ENCODE assay signal across 26 cellular contexts in the genomic region with DNA sequence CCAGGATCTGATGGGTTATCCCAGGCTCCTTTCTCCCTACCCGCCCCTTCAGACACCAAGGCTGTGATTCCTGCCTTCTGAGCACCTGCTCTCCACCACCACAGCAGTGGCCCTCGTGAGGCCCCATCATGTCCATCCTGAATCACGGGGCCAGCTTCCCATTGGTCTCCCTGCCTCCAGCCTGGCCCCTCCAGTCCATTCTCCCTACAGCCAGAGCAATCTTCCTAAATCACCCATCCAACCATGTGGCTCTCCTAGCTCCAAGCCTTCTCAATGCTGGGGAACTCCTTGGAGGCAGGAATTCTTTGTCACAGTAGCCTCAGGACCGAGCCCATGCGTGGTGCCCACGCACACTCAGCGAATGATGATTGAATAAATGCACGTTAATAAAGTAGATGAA. TPM values are rescaled to one million over a fixed set of nuclear protein-coding genes. Genes with fewer than 3 reads are reported as not detected.
DNase-seq lines count a peak whose midpoint lies in the region; ATAC-seq, FAIRE-seq and TF ChIP-seq lines count a peak whose summit lies in the region.
"Had no signal": no experiment of that assay in that cellular context is flagged by ENCODE, and none has a peak within 500 bp of the region (broad histone marks: within the 10 kb centered on the region; RNA-seq: fewer than 3 reads in every experiment).

No MANE protein-coding gene starts in this region.

- H3K14ac ChIP-seq in H1 (ENCODE audit: insufficient read length) (no peak overlapping the region), neuronal stem cell (ENCODE audit: low read length) (no peak overlapping the region)

- H2BK15ac ChIP-seq in H1 (ENCODE audit: low read length), result no peak overlapping the region
- no peak overlapping the region for H2BK15ac ChIP-seq in neuronal stem cell (ENCODE audit: low read length)

- no peak overlapping the region for H3K4me2 ChIP-seq in H1 (ENCODE audit: insufficient read depth in 1 of 2, low read depth in 2 of 2, low read length in 2 of 2)
- H3K4me2 ChIP-seq in neuronal stem cell (ENCODE audit: insufficient read depth, low read length, poor library complexity, severe bottlenecking), result no peak overlapping the region
- no peak overlapping the region for H3K4me2 ChIP-seq in mammary epithelial cell (ENCODE audit: insufficient read depth, low read depth, low read length)
- H3K4me2 ChIP-seq: BLaER1 had no signal

- H2BK5ac ChIP-seq in H1 (ENCODE audit: low read depth, low read length), result no peak overlapping the region
- no peak overlapping the region for H2BK5ac ChIP-seq in neuronal stem cell (ENCODE audit: low read length)

- no peak overlapping the region for H4K91ac ChIP-seq in H1 (replicated peaks; ENCODE audit: insufficient read length, low read length)
- H4K91ac ChIP-seq in neuronal stem cell (ENCODE audit: low read depth, low read length, poor library complexity), result no peak overlapping the region

- H3K18ac ChIP-seq in H1 (ENCODE audit: extremely low read depth, low read length) (no peak overlapping the region), neuronal stem cell (ENCODE audit: low read length) (peak overlapping the region; percentile 25)

- H4K8ac ChIP-seq in H1 (ENCODE audit: extremely low read depth, insufficient read depth, low read length), result peak overlapping the region; percentile 62; the same call in 1 of the 2 replicates
- H4K8ac ChIP-seq in neuronal stem cell (ENCODE audit: low read depth, low read length), result no peak overlapping the region

- no peak overlapping the region for H3K9ac ChIP-seq in H1 (replicated peaks in 1 of 4; ENCODE audit: extremely low read depth in 1 of 4, low read depth in 3 of 4, low read length in 3 of 4)
- H3K9ac ChIP-seq in neuronal stem cell (ENCODE audit: low read depth, low read length, poor library complexity), result no peak overlapping the region
- H3K9ac ChIP-seq in mammary epithelial cell (ENCODE audit: insufficient read depth, low read length), result no peak overlapping the region
- H3K9ac ChIP-seq: BLaER1 had no signal

- H2AFZ ChIP-seq in H1 (ENCODE audit: low read length), result no peak overlapping the region
- no peak overlapping the region for H2AFZ ChIP-seq in neuronal stem cell (ENCODE audit: low read length)
- H2AFZ ChIP-seq in mammary epithelial cell (ENCODE audit: low read depth, low read length), result no peak overlapping the region

- H3K23ac ChIP-seq in H1 (ENCODE audit: insufficient read length) (no peak overlapping the region), neuronal stem cell (ENCODE audit: low read depth, low read length, poor library complexity) (no peak overlapping the region)

- TF ChIP-seq RAD21 in H1 (IDR thresholded peaks at IDR 0.05 in 1 of 2, conservative IDR thresholded peaks at IDR 0.05 in 1 of 2; ENCODE audit: low read depth in 2 of 2, low read length in 2 of 2), result no peak

- intact Hi-C loops in mammary epithelial cell (cut with micrococcal nuclease), result no loop called here

- H3K79me1 ChIP-seq in H1 (ENCODE audit: low read depth, low read length) (no peaks in the 10 kb centered on the region), neuronal stem cell (ENCODE audit: low read depth, low read length) (no peaks in the 10 kb centered on the region)

- TF ChIP-seq POLR2A in H1 (IDR thresholded peaks at IDR 0.05; ENCODE audit: control extremely low read depth in 1 of 2, low read depth in 2 of 2, low read length in 2 of 2), result no peak

- POLR2A ChIA-PET in H1 (lab: Charles Lee; ENCODE audit: partially characterized antibody), result no interaction called here

- TF ChIP-seq EP300 in H1 (IDR thresholded peaks at IDR 0.05; ENCODE audit: borderline replicate concordance in 1 of 2, low read depth in 2 of 2, low read length in 2 of 2), result no peak

- no peak overlapping the region for H3K56ac ChIP-seq in H1 (replicated peaks; ENCODE audit: insufficient read length, low read depth, low read length)

- no peaks in the 10 kb centered on the region for H3K79me2 ChIP-seq in H1 (ENCODE audit: control insufficient read depth in 1 of 2, insufficient read depth in 2 of 2, low read length in 2 of 2)
- no peaks in the 10 kb centered on the region for H3K79me2 ChIP-seq in mammary epithelial cell (ENCODE audit: insufficient read depth, low read length)

- no peak overlapping the region for H3K4me3 ChIP-seq in H1 (ENCODE audit: extremely low read depth in 1 of 4, insufficient read depth in 2 of 4, low read depth in 3 of 4, low read length in 4 of 4)
- H3K4me3 ChIP-seq in neuronal stem cell (ENCODE audit: low read length in 2 of 2), result no peak overlapping the region
- H3K4me3 ChIP-seq in mammary epithelial cell (replicated peaks in 1 of 3; ENCODE audit: insufficient read depth in 1 of 3, low read depth in 2 of 3, low read length in 3 of 3), result no peak overlapping the region
- H3K4me3 ChIP-seq: BLaER1, GM12878 had no signal

- H2BK120ac ChIP-seq in H1 (replicated peaks; ENCODE audit: low read depth, low read length) (no peak overlapping the region), neuronal stem cell (ENCODE audit: low read depth, low read length) (no peak overlapping the region)

- dilution Hi-C loops in mammary epithelial cell (cut with HindIII; ENCODE audit: low sequenced_read_pairs), result no loop called here

- H4K20me1 ChIP-seq in H1 (replicated peaks in 1 of 2; ENCODE audit: control insufficient read depth in 1 of 2, insufficient read depth in 2 of 2, low read length in 2 of 2) (no peaks in the 10 kb centered on the region), mammary epithelial cell (ENCODE audit: insufficient read depth, low read length) (no peaks in the 10 kb centered on the region)
- H4K20me1 ChIP-seq: BLaER1 had no signal

- H3K9me3 ChIP-seq in H1 (ENCODE audit: insufficient read depth in 2 of 2, low read depth in 1 of 2, low read length in 1 of 2) (no peaks in the 10 kb centered on the region), neuronal stem cell (replicated peaks in 1 of 2; ENCODE audit: control insufficient read depth in 2 of 2, insufficient read depth in 1 of 2, low read depth in 1 of 2, low read length in 2 of 2) (peaks cover 0 to under 1% of the 10 kb centered on the region in 2 donors), mammary epithelial cell (replicated peaks; ENCODE audit: insufficient read depth, low read length) (peaks cover 1% of the 10 kb centered on the region)
- H3K9me3 ChIP-seq: BE2C had no signal

- no peak for ATAC-seq in HG02885 (IDR thresholded peaks at IDR 0.05; ENCODE audit: poor library complexity, unreplicated experiment)
- no peak for ATAC-seq in GM21390 (IDR thresholded peaks at IDR 0.05; ENCODE audit: unreplicated experiment)
- ATAC-seq: GM12878 had no signal

- H3K4me1 ChIP-seq in H1 (replicated peaks in 1 of 4; ENCODE audit: control insufficient read depth in 3 of 4, insufficient read depth in 4 of 4, low read length in 3 of 4), result no peaks in the 10 kb centered on the region
- no peaks in the 10 kb centered on the region for H3K4me1 ChIP-seq in neuronal stem cell (ENCODE audit: control insufficient read depth in 2 of 2, insufficient read depth in 1 of 2, low read depth in 1 of 2, low read length in 2 of 2)
- H3K4me1 ChIP-seq in mammary epithelial cell (ENCODE audit: insufficient read depth, low read length), result no peaks in the 10 kb centered on the region
- H3K4me1 ChIP-seq: BE2C had no signal

- H3K4ac ChIP-seq in H1 (replicated peaks; ENCODE audit: insufficient read length, low read depth, low read length), result no peak overlapping the region
- H3K4ac ChIP-seq in neuronal stem cell (ENCODE audit: low read length), result no peak overlapping the region

- H2BK12ac ChIP-seq in H1 (ENCODE audit: low read depth, low read length) (no peak overlapping the region), neuronal stem cell (ENCODE audit: low read length) (no peak overlapping the region)

- H2BK20ac ChIP-seq in H1 (ENCODE audit: low read length), result no peak overlapping the region

- BruUV-seq in mammary epithelial cell (replicated peaks; lab: Mats Ljungman, UMichigan), result no TSS peak

- H2AK5ac ChIP-seq in H1 (ENCODE audit: low read depth, low read length) (no peak overlapping the region), neuronal stem cell (ENCODE audit: low read depth, low read length) (no peak overlapping the region)

- H3K36me3 ChIP-seq in H1 (ENCODE audit: control insufficient read depth in 2 of 4, insufficient read depth in 4 of 4, low read length in 3 of 4) (no peaks in the 10 kb centered on the region), neuronal stem cell (replicated peaks in 1 of 2; ENCODE audit: control insufficient read depth in 2 of 2, insufficient read depth in 2 of 2, low read length in 2 of 2) (no peaks in the 10 kb centered on the region), mammary epithelial cell (ENCODE audit: insufficient read depth, low read length) (no peaks in the 10 kb centered on the region)
- H3K36me3 ChIP-seq: BE2C, BLaER1 had no signal

- H3K27me3 ChIP-seq in H1 (replicated peaks in 1 of 4; ENCODE audit: control insufficient read depth in 3 of 4, extremely low read depth in 1 of 4, insufficient read depth in 3 of 4, low read length in 3 of 4), result no peaks in the 10 kb centered on the region
- peaks cover 0 to 4% (median 0%) of the 10 kb centered on the region in 3 experiments for H3K27me3 ChIP-seq in neuronal stem cell (ENCODE audit: control insufficient read depth in 3 of 3, insufficient read depth in 3 of 3, low read depth in 1 of 3, low read length in 3 of 3)
- H3K27me3 ChIP-seq in mammary epithelial cell (ENCODE audit: insufficient read depth, low read length), result peaks cover under 1% of the 10 kb centered on the region
- H3K27me3 ChIP-seq: BE2C, BLaER1 had no signal

- in situ Hi-C loops in mammary epithelial cell (cut with MboI; ENCODE audit: low sequenced_read_pairs in 2 of 2), result no loop called here

- DNase-seq in H1 (ENCODE audit: low read depth in 1 of 2, low spot score in 2 of 2) (no peak), neuronal stem cell (ENCODE audit: low spot score) (no peak), mammary epithelial cell (no peak)
- DNase-seq: 8988T; ACHN; BE2C; C1 segment of cervical spinal cord; CD4-positive, alpha-beta memory T cell; CD4-positive, CD25-positive, alpha-beta regulatory T cell; CD8-positive, alpha-beta memory T cell; COR-L47; DMS 273 treated with DMSO at 0.1 percent for 48 hours; DMS153; DMS53; DMS79; DND-41; EL; GDM1 had no signal

- WGBS in H1 (ENCODE audit: extremely low coverage in 1 of 2, insufficient coverage in 1 of 2, insufficient read length in 1 of 2, insufficient replicate concordance in 2 of 2, low coverage in 1 of 2, low lambda C conversion rate in 2 of 2, missing lambda C conversion rate in 1 of 2), 2 experiments, result 88% methylated on average over 8 of the region's 8 CpGs; no CpG with 5 or more reads in 1 of the 2 experiments
- no CpG with 5 or more reads among the region's 8 CpGs for WGBS in neuronal stem cell (ENCODE audit: extremely low coverage in 2 of 2, insufficient read length in 2 of 2, insufficient replicate concordance in 1 of 2), 2 donors
- 81% methylated on average over 8 of the region's 8 CpGs for whole genome bisulfite sequencing in mammary epithelial cell (ENCODE audit: low coverage, missing lambda C conversion rate)

- H4K5ac ChIP-seq in H1 (ENCODE audit: insufficient read length, low read depth, low read length), result no peak overlapping the region

- H3K27ac ChIP-seq in H1 (ENCODE audit: low read depth, low read length) (no peak overlapping the region), neuronal stem cell (replicated peaks; ENCODE audit: low read length) (no peak overlapping the region), mammary epithelial cell (ENCODE audit: insufficient read depth, low read depth, low read length) (no peak overlapping the region)
- H3K27ac ChIP-seq: BLaER1 had no signal

- TF ChIP-seq CTCF in H1 (IDR thresholded peaks at IDR 0.05; ENCODE audit: control extremely low read depth in 1 of 3, insufficient read depth in 1 of 3, low read depth in 1 of 3, low read length in 3 of 3), result no peak
- no peak for TF ChIP-seq CTCF in mammary epithelial cell (conservative IDR thresholded peaks at IDR 0.05 in 1 of 2, IDR thresholded peaks at IDR 0.05 in 1 of 2; ENCODE audit: extremely low read depth in 1 of 2, insufficient read depth in 1 of 2, low read depth in 1 of 2, low read length in 2 of 2)

- no peak for FAIRE-seq in H1 (lab: Jason Lieb, UNC)
- FAIRE-seq: A204.1, GM12878, GM12892, GM18507 had no signal

- CTCF ChIA-PET in H1 (lab: Charles Lee; ENCODE audit: partially characterized antibody) (interaction anchor here (0.9 kb wide), 1 partner anchor 84 kb away, joined by 3 read pairs; no protein-coding TSS in a partner anchor), mammary epithelial cell (lab: Charles Lee; ENCODE audit: low non-redundant PET) (no interaction called here)

- H3K23me2 ChIP-seq in H1 (ENCODE audit: low read depth, low read length), result no peaks in the 10 kb centered on the region

RNA-seq across cellular contexts. Expression of a gene that starts 8.9 kb away (rescaled TPM):
- total RNA-seq in H1 (2021; fragmentation: NEBNext Ultra II Directional; extraction: Animal tissue kit (Norgen Biotek cat#: 25700)), result 0.21 and 0.22 TPM in 2 replicates
- polyA plus RNA-seq in H1 (2011; rRNA removed), result 0.15 and 0.17 TPM in 2 replicates
- polyA plus RNA-seq in H1 (2011; cell fraction: cytosol; rRNA removed), result 0.06 TPM
- polyA plus RNA-seq in H1 (2011; cell fraction: nucleus; rRNA removed), result 0.31 TPM
- polyA plus RNA-seq in H1 (2012, experiment 1 of 2), result 0.08 to 0.11 TPM (median 0.10 TPM) in 3 of 4 replicates, not detected in the other
- polyA plus RNA-seq in H1 (2012, experiment 2 of 2), result 0.08 TPM
- 0.18 TPM for polyA plus RNA-seq in H1 (2013, experiment 1 of 2)
- polyA plus RNA-seq in H1 (2013, experiment 2 of 2), result 0.18 TPM
- not detected in 2 replicates for polyA minus RNA-seq in H1 (2011; rRNA and poly(A)+ RNA removed)
- not detected for polyA minus RNA-seq in H1 (2011; cell fraction: cytosol; rRNA and poly(A)+ RNA removed)
- polyA minus RNA-seq in H1 (2011; cell fraction: nucleus; rRNA and poly(A)+ RNA removed), result not detected
- 0.08 TPM for polyA plus RNA-seq in neuronal stem cell (2013, experiment 1 of 2)
- 0.10 TPM for polyA plus RNA-seq in neuronal stem cell (2013, experiment 2 of 2)
- not detected for total RNA-seq in mammary epithelial cell
- polyA plus RNA-seq in mammary epithelial cell, result not detected
- polyA minus RNA-seq in mammary epithelial cell, result not detected
- total RNA-seq: CD4-positive, alpha-beta memory T cell; CD4-positive, CD25-positive, alpha-beta regulatory T cell; CD8-positive, alpha-beta memory T cell; GM12878 had no signal
- polyA plus RNA-seq: CD14-positive monocyte; CD4-positive, alpha-beta memory T cell; CD4-positive, CD25-positive, alpha-beta regulatory T cell; GM12878 had no signal
